ENCODE assay signal across 13 cellular contexts in genomic region chr13:60584976-60585375, GRCh38.
DNase-seq lines count a peak whose midpoint lies in the region; ATAC-seq, FAIRE-seq and TF ChIP-seq lines count a peak whose summit lies in the region.
"Had no signal": no experiment of that assay in that cellular context is flagged by ENCODE, and none has a peak within 500 bp of the region (broad histone marks: within the 10 kb centered on the region; RNA-seq: fewer than 3 reads in every experiment).

No MANE protein-coding gene starts in this region.

- no peaks in the 10 kb centered on the region for H3K79me2 ChIP-seq in HepG2 (ENCODE audit: insufficient read depth, low read length)
- H3K79me2 ChIP-seq in fibroblast of lung (ENCODE audit: control insufficient read depth, insufficient read depth, low read length): no peaks in the 10 kb centered on the region

- intact Hi-C loops in HepG2 (cut with micrococcal nuclease; ENCODE audit: unreplicated experiment) (no loop called here), right lobe of liver (cut with DNase I) (no loop called here)

- POLR2A ChIA-PET in HepG2 (lab: Yijun Ruan, JAX): no interaction called here

- H3K4me3 Mint-ChIP-seq in stimulated activated naive B cell treated with anti-CD40 and anti-IgM and Interleukin-4, amounts not matched to agents 10 μg/mL and 1 μg/mL and 100 μg/mL, for 72 hours: no peak overlapping the region
- H3K4me3 Mint-ChIP-seq: activated naive CD8-positive, alpha-beta T cell treated with anti-CD3 and anti-CD28 coated beads, Interleukin-2, amount 50 U/mL, for 24 hours had no signal

- no peaks in the 10 kb centered on the region for H3K36me3 Mint-ChIP-seq in stimulated activated naive B cell treated with anti-CD40 and anti-IgM and Interleukin-4, amounts not matched to agents 10 μg/mL and 1 μg/mL and 100 μg/mL, for 72 hours

- TF ChIP-seq POLR2A in HepG2 (IDR thresholded peaks at IDR 0.05; ENCODE audit: insufficient read depth in 1 of 2, low read depth in 2 of 2, low read length in 2 of 2) (no peak), right lobe of liver (IDR thresholded peaks at IDR 0.05) (no peak), GM12891 (IDR thresholded peaks at IDR 0.05; ENCODE audit: low read depth, low read length) (no peak)

- H3K27ac Mint-ChIP-seq in stimulated activated naive B cell treated with anti-CD40 and anti-IgM and Interleukin-4, amounts not matched to agents 10 μg/mL and 1 μg/mL and 100 μg/mL, for 72 hours: no peak overlapping the region
- H3K27ac Mint-ChIP-seq: activated naive CD8-positive, alpha-beta T cell treated with anti-CD3 and anti-CD28 coated beads, Interleukin-2, amount 50 U/mL, for 24 hours had no signal

- DNase-seq in HepG2 (ENCODE audit: low spot score): no peak
- DNase-seq in right lobe of liver: no peak
- peak in 1 of 2 donors; percentile 54 for DNase-seq in fibroblast of lung (ENCODE audit: low read depth in 2 of 2)
- no peak for DNase-seq in GM12891 (ENCODE audit: insufficient read length, low spot score)
- DNase-seq in stimulated activated naive B cell treated with anti-CD40 and anti-IgM and Interleukin-4, amounts not matched to agents 10 μg/mL and 1 μg/mL and 100 μg/mL, for 72 hours: no peak
- DNase-seq in urothelium cell line (ENCODE audit: low spot score): no peak
- DNase-seq: activated naive CD8-positive, alpha-beta T cell treated with anti-CD3 and anti-CD28 coated beads, Interleukin-2, amount 50 U/mL, for 24 hours; NCI-H774 had no signal

- H3K27me3 Mint-ChIP-seq in stimulated activated naive B cell treated with anti-CD40 and anti-IgM and Interleukin-4, amounts not matched to agents 10 μg/mL and 1 μg/mL and 100 μg/mL, for 72 hours: no peaks in the 10 kb centered on the region

- peaks cover 9 to 12% of the 10 kb centered on the region in 2 donors for H3K9me3 Mint-ChIP-seq in stimulated activated naive B cell treated with anti-CD40 and anti-IgM and Interleukin-4, amounts not matched to agents 10 μg/mL and 1 μg/mL and 100 μg/mL, for 72 hours

- FAIRE-seq in HepG2 (lab: Jason Lieb, UNC) (no peak), GM12891 (lab: Jason Lieb, UNC) (no peak), urothelium cell line (lab: Jason Lieb, UNC) (no peak)
- FAIRE-seq: A549, D721Med had no signal

- H3K9ac ChIP-seq in HepG2 (ENCODE audit: insufficient read depth, low read depth, low read length) (no peak overlapping the region), fibroblast of lung (ENCODE audit: insufficient read depth, low read length) (no peak overlapping the region)

- TF ChIP-seq EP300 in HepG2 (IDR thresholded peaks at IDR 0.05; ENCODE audit: low read depth in 2 of 2, low read length in 2 of 2): no peak
- no peak for TF ChIP-seq EP300 in HepG2 (CRISPR knock-in tag; IDR thresholded peaks at IDR 0.05; ENCODE audit: borderline replicate concordance)

- H2AFZ ChIP-seq in HepG2 (ENCODE audit: low read length) (no peak overlapping the region), fibroblast of lung (ENCODE audit: low read length) (no peak overlapping the region)

- no peaks in the 10 kb centered on the region for H3K36me3 ChIP-seq in HepG2 (replicated peaks in 1 of 2; ENCODE audit: control insufficient read depth in 1 of 2, insufficient read depth in 2 of 2, low read length in 2 of 2)
- H3K36me3 ChIP-seq in right lobe of liver: no peaks in the 10 kb centered on the region
- no peaks in the 10 kb centered on the region for H3K36me3 ChIP-seq in fibroblast of lung (ENCODE audit: control insufficient read depth, insufficient read depth, low read length)
- H3K36me3 ChIP-seq in mesodermal cell (ENCODE audit: control insufficient read depth, insufficient read depth, low read length): no peaks in the 10 kb centered on the region
- H3K36me3 ChIP-seq: SJSA1 had no signal

- CTCF ChIA-PET in HepG2 (lab: Yijun Ruan, JAX; ENCODE audit: low intra/inter-chr PET ratio, low total read pairs): no interaction called here

- H4K20me1 ChIP-seq in HepG2 (ENCODE audit: insufficient read depth, low read length): no peaks in the 10 kb centered on the region
- H4K20me1 ChIP-seq in fibroblast of lung (ENCODE audit: control insufficient read depth, extremely low read depth, insufficient read depth, low read length): no peaks in the 10 kb centered on the region

- no peaks in the 10 kb centered on the region for H3K4me1 Mint-ChIP-seq in stimulated activated naive B cell treated with anti-CD40 and anti-IgM and Interleukin-4, amounts not matched to agents 10 μg/mL and 1 μg/mL and 100 μg/mL, for 72 hours

- H3K27me3 ChIP-seq in HepG2 (ENCODE audit: control insufficient read depth in 1 of 2, insufficient read depth in 2 of 2, low read length in 2 of 2) (no peaks in the 10 kb centered on the region; a peak in 1 of 5 replicates), right lobe of liver (no peaks in the 10 kb centered on the region), fibroblast of lung (ENCODE audit: control insufficient read depth, insufficient read depth, low read length) (no peaks in the 10 kb centered on the region)
- H3K27me3 ChIP-seq: SJSA1 had no signal

- no TSS peak for BruUV-seq in HepG2 (replicated peaks; lab: Mats Ljungman, UMichigan)

- no peak for TF ChIP-seq RAD21 in HepG2 (CRISPR knock-in tag; IDR thresholded peaks at IDR 0.05)

- ATAC-seq in HepG2 (peak; percentile 55), right lobe of liver (no peak), GM19035 (IDR thresholded peaks at IDR 0.05; ENCODE audit: unreplicated experiment) (no peak)
- ATAC-seq in stimulated activated naive B cell treated with anti-CD40 and anti-IgM and Interleukin-4, amounts not matched to agents 10 μg/mL and 1 μg/mL and 100 μg/mL, for 72 hours (replicated peaks): no peak
- ATAC-seq: A549 had no signal

- H3K4me2 ChIP-seq in HepG2 (ENCODE audit: low read depth, low read length) (no peak overlapping the region), fibroblast of lung (ENCODE audit: extremely low read depth, insufficient read depth, low read length) (no peak overlapping the region)
- H3K4me2 ChIP-seq: A549 had no signal

- H3K27ac ChIP-seq in HepG2 (ENCODE audit: extremely low read length, insufficient read depth, low read length): no peak overlapping the region
- H3K27ac ChIP-seq in right lobe of liver: no peak overlapping the region
- H3K27ac ChIP-seq in fibroblast of lung (ENCODE audit: insufficient read depth, low read length): peak overlapping the region; percentile 13
- H3K27ac ChIP-seq in mesodermal cell (ENCODE audit: low read depth, low read length, severe bottlenecking): peak overlapping the region; percentile 65
- H3K27ac ChIP-seq: A549 had no signal

- H3K9me3 ChIP-seq in HepG2 (ENCODE audit: low read length): no peaks in the 10 kb centered on the region
- H3K9me3 ChIP-seq in right lobe of liver: no peaks in the 10 kb centered on the region
- H3K9me3 ChIP-seq in fibroblast of lung (ENCODE audit: control insufficient read depth, insufficient read depth, low read depth, low read length): no peaks in the 10 kb centered on the region
- no peaks in the 10 kb centered on the region for H3K9me3 ChIP-seq in mesodermal cell (ENCODE audit: control insufficient read depth, low read length)
- H3K9me3 ChIP-seq: A549, SJSA1 had no signal

- no peak for TF ChIP-seq CTCF in HepG2 (CRISPR knock-in tag; IDR thresholded peaks at IDR 0.05)
- TF ChIP-seq CTCF in right lobe of liver (IDR thresholded peaks at IDR 0.05): no peak
- no peak for TF ChIP-seq CTCF in fibroblast of lung (conservative IDR thresholded peaks at IDR 0.05 in 1 of 2, IDR thresholded peaks at IDR 0.05 in 1 of 2; ENCODE audit: low read depth in 1 of 2, low read length in 2 of 2)

- H3K4me1 ChIP-seq in HepG2 (ENCODE audit: insufficient read depth, low read length) (0 out of 2 replicates have a peak, but pooled peaks cover 8% of the 10 kb centered on the region), right lobe of liver (no peaks in the 10 kb centered on the region), fibroblast of lung (ENCODE audit: control insufficient read depth, extremely low read depth, insufficient read depth, low read length) (peaks cover 3% of the 10 kb centered on the region), mesodermal cell (ENCODE audit: control insufficient read depth, insufficient read depth, low read length, poor library complexity, severe bottlenecking) (no peaks in the 10 kb centered on the region)
- H3K4me1 ChIP-seq: A549 had no signal

- in situ Hi-C loops in HepG2 (cut with HindIII; ENCODE audit: extremely low pct_ligation_motif_present, low pct_unique_long_range_greater_than_20kb): no loop called here

- H3K4me3 ChIP-seq in HepG2 (replicated peaks in 1 of 3; ENCODE audit: insufficient read depth in 1 of 3, low read depth in 2 of 3, low read length in 3 of 3): no peak overlapping the region
- H3K4me3 ChIP-seq in right lobe of liver: no peak overlapping the region
- H3K4me3 ChIP-seq in fibroblast of lung (replicated peaks in 1 of 4; ENCODE audit: control extremely low read depth in 1 of 4, insufficient read depth in 1 of 4, low read depth in 3 of 4, low read length in 4 of 4): no peak overlapping the region
- H3K4me3 ChIP-seq in mesodermal cell (ENCODE audit: extremely low read depth, insufficient read depth, low read length, poor library complexity, severe bottlenecking): no peak overlapping the region
- H3K4me3 ChIP-seq: A549, SJSA1 had no signal

- 21% methylated on average over 4 of the region's 11 CpGs for WGBS in HepG2 (ENCODE audit: low lambda C conversion rate)
- WGBS in right lobe of liver (ENCODE audit: insufficient coverage, low coverage, low lambda C conversion rate, missing lambda C conversion rate): 74% methylated on average over 7 of the region's 11 CpGs
- WGBS in mesodermal cell (ENCODE audit: insufficient coverage in 2 of 2), 2 experiments: 62 to 63% methylated on average over 8 to 11 of the region's 11 CpGs

TF ChIP-seq in GM12891, 5 proteins besides CTCF, POLR2A, EP300 and RAD21:
- TF ChIP-seq SPI1 (IDR thresholded peaks at IDR 0.05; ENCODE audit: low read depth, low read length) (no peak), TAF1 (IDR thresholded peaks at IDR 0.05; ENCODE audit: low read depth, low read length) (no peak), POU2F2 (IDR thresholded peaks at IDR 0.05; ENCODE audit: low read depth, low read length) (no peak), PAX5 (IDR thresholded peaks at IDR 0.05; ENCODE audit: insufficient read depth, low read length, severe bottlenecking) (no peak), POLR2AphosphoS5 (IDR thresholded peaks at IDR 0.05; ENCODE audit: low read depth, low read length) (no peak)
TF ChIP-seq in GM12891: peak in this region for 0.

Comparison
In these comparisons a context has a peak if more than half of its experiments do, and no peak if none do; other contexts are left out.
1. H3K27ac ChIP-seq: peak in fibroblast of lung (single experiment) and mesodermal cell (single experiment); none in HepG2 (single experiment) and right lobe of liver (0 of 3).